In the genomic region with DNA sequence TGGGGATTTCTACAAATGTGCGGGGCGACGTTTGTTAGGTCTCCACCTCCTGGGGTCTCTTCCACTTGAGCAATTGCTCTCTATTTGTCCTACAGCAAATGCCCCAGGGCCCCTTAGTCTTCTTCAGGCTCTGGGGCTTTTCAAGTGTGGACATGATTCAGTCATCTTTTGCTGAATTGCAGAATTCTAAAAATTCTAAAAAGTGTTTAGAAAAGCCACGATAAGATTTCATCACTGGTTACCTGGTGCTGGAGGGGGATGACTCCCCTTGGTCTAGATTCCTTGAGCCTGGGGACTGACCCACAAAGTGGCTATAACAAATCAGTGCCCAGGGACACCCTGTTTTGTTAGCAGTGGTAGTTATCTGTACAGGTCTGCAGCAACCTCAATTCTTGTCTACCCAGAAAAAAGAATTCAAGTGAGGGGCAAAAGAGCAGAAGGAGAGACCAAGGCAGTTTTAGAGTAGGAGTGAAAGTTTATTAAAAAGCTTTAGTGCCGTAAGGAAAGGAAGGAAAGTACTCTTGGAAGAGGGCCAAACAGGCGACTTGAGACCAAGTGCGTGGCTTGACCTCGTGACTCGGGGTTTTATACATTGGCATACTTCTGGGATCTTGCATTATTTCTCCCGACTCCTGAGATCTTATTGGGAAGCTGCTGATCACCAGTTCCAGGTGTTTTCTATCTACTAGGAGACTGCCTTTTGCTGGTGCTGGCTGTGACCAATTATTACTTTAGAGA, we compare ENCODE assay signal across 16 cellular contexts. TPM values are rescaled to one million over a fixed set of nuclear protein-coding genes. Genes with fewer than 3 reads are reported as not detected.
A peak's percentile ranks its signal among the peaks of the same experiment; 100 is the strongest.
DNase-seq lines count a peak whose midpoint lies in the region; ATAC-seq and TF ChIP-seq lines count a peak whose summit lies in the region.
"Had no signal": no experiment of that assay in that cellular context is flagged by ENCODE, and none has a peak within 500 bp of the region (broad histone marks: within the 10 kb centered on the region; RNA-seq: fewer than 3 reads in every experiment).

No MANE protein-coding gene starts in this region.

- H2BK120ac ChIP-seq in trophoblast cell (ENCODE audit: insufficient read depth, low read length, poor library complexity): no peak overlapping the region

- H3K27ac ChIP-seq in trophoblast cell (ENCODE audit: low read depth, low read length) (no peak overlapping the region), endodermal cell (ENCODE audit: low read depth, low read length) (no peak overlapping the region)
- H3K27ac ChIP-seq: BLaER1 treated with 17β-estradiol and CSF1 and Interleukin-3, amounts not matched to agents 10 nM and 100 nM; Peyer's patch had no signal

- H3K9me3 ChIP-seq in Caco-2 (no peaks in the 10 kb centered on the region), trophoblast cell (ENCODE audit: insufficient read depth, low read depth, low read length) (no peaks in the 10 kb centered on the region), endodermal cell (ENCODE audit: control insufficient read depth, low read length) (no peaks in the 10 kb centered on the region)
- H3K9me3 ChIP-seq: BLaER1 treated with 17β-estradiol and CSF1 and Interleukin-3, amounts not matched to agents 10 nM and 100 nM; Peyer's patch; SK-N-SH had no signal

- CTCF ChIA-PET in Caco-2 (lab: Charles Lee): interaction anchor here (2.8 kb wide), 1 partner anchor 20 kb away, joined by 13 read pairs; no protein-coding TSS in a partner anchor

- TF ChIP-seq CTCF in Caco-2 (IDR thresholded peaks at IDR 0.05; ENCODE audit: insufficient read depth in 1 of 2, low read depth in 1 of 2, low read length in 1 of 2, severe bottlenecking in 1 of 2, unreplicated experiment in 1 of 2): no peak
- no peak for TF ChIP-seq CTCF in fibroblast of villous mesenchyme (IDR thresholded peaks at IDR 0.05; ENCODE audit: insufficient read depth, low read depth, low read length)
- no peak for TF ChIP-seq CTCF in endodermal cell (conservative IDR thresholded peaks at IDR 0.05)

- no peaks in the 10 kb centered on the region for H3K79me2 ChIP-seq in trophoblast cell (ENCODE audit: control insufficient read depth, insufficient read depth, low read length, poor library complexity)

- no peak overlapping the region for H3K9ac ChIP-seq in trophoblast cell (ENCODE audit: low read length)
- no peak overlapping the region for H3K9ac ChIP-seq in endodermal cell (ENCODE audit: extremely low read depth, low read length, poor library complexity, severe bottlenecking)
- H3K9ac ChIP-seq: BLaER1 treated with 17β-estradiol and CSF1 and Interleukin-3, amounts not matched to agents 10 nM and 100 nM; SK-N-SH had no signal

- H3K4me1 ChIP-seq in Caco-2 (peaks cover 55% of the 10 kb centered on the region), trophoblast cell (ENCODE audit: control insufficient read depth in 1 of 2, insufficient read depth in 2 of 2, low read length in 2 of 2) (peaks cover 0 to 3% of the 10 kb centered on the region in 2 experiments), endodermal cell (ENCODE audit: control insufficient read depth, insufficient read depth, low read length) (peaks cover 14% of the 10 kb centered on the region)
- H3K4me1 ChIP-seq: Peyer's patch had no signal

- H4K91ac ChIP-seq in trophoblast cell (ENCODE audit: low read depth, low read length): no peak overlapping the region

- no peak overlapping the region for H4K12ac ChIP-seq in trophoblast cell (ENCODE audit: low read depth, low read length)

- no CpG with 5 or more reads among the region's 10 CpGs for WGBS in trophoblast cell (ENCODE audit: extremely low coverage, insufficient coverage, insufficient read length)
- 92 to 95% methylated on average over 7 to 10 of the region's 10 CpGs for WGBS in endodermal cell (ENCODE audit: insufficient coverage in 1 of 2, insufficient read length in 1 of 2), 2 experiments

- no peak overlapping the region for H3K4me3 Mint-ChIP-seq in Caco-2 (ENCODE audit: unreplicated experiment)
- H3K4me3 Mint-ChIP-seq in endodermal cell: no peak overlapping the region
- H3K4me3 Mint-ChIP-seq: IgD-negative memory B cell had no signal

- H3K4me3 ChIP-seq in Caco-2 (ENCODE audit: low read depth, low read length): no peak overlapping the region
- no peak overlapping the region for H3K4me3 ChIP-seq in fibroblast of villous mesenchyme (ENCODE audit: low read depth, low read length)
- H3K4me3 ChIP-seq in trophoblast cell (ENCODE audit: low read depth, low read length): no peak overlapping the region
- no peak overlapping the region for H3K4me3 ChIP-seq in endodermal cell (ENCODE audit: low read length)
- H3K4me3 ChIP-seq: BLaER1 treated with 17β-estradiol and CSF1 and Interleukin-3, amounts not matched to agents 10 nM and 100 nM; Peyer's patch had no signal

- H3K27ac Mint-ChIP-seq in Caco-2 (ENCODE audit: unreplicated experiment) (peak overlapping the region; percentile 89), endodermal cell (no peak overlapping the region)
- H3K27ac Mint-ChIP-seq in activated naive CD4-positive, alpha-beta T cell treated with anti-CD3 and anti-CD28 coated beads, Interleukin-2, amount 50 U/mL, for 72 hours: no peak overlapping the region
- H3K27ac Mint-ChIP-seq: IgD-negative memory B cell had no signal

- H3K4ac ChIP-seq in trophoblast cell (ENCODE audit: low read depth, low read length): no peak overlapping the region

- no peak overlapping the region for H3K14ac ChIP-seq in trophoblast cell (ENCODE audit: low read length)

- intact Hi-C loops in Caco-2 (cut with micrococcal nuclease; ENCODE audit: unreplicated experiment): no loop called here
- intact Hi-C loops in left ventricle myocardium superior (cut with micrococcal nuclease): no loop called here

- no TSS peak for BruUV-seq in Caco-2 (replicated peaks; lab: Mats Ljungman, UMichigan)

- H4K8ac ChIP-seq in trophoblast cell (ENCODE audit: low read depth, low read length): no peak overlapping the region

- no peaks in the 10 kb centered on the region for H3K9me3 Mint-ChIP-seq in Caco-2 (ENCODE audit: unreplicated experiment)
- no peaks in the 10 kb centered on the region for H3K9me3 Mint-ChIP-seq in endodermal cell
- H3K9me3 Mint-ChIP-seq in activated naive CD4-positive, alpha-beta T cell treated with anti-CD3 and anti-CD28 coated beads, Interleukin-2, amount 50 U/mL, for 72 hours: no peaks in the 10 kb centered on the region
- H3K9me3 Mint-ChIP-seq: IgD-negative memory B cell had no signal

- no peaks in the 10 kb centered on the region for H3K79me1 ChIP-seq in trophoblast cell (ENCODE audit: low read length)

- no peak overlapping the region for H2BK5ac ChIP-seq in trophoblast cell (ENCODE audit: low read depth, low read length, poor library complexity)

- H3K18ac ChIP-seq in trophoblast cell (ENCODE audit: low read length): no peak overlapping the region

- H3K27me3 ChIP-seq in Caco-2 (replicated peaks; ENCODE audit: control insufficient read depth, insufficient read depth, low read length): no peaks in the 10 kb centered on the region
- no peaks in the 10 kb centered on the region for H3K27me3 ChIP-seq in trophoblast cell (ENCODE audit: insufficient read depth, low read length)
- no peaks in the 10 kb centered on the region for H3K27me3 ChIP-seq in endodermal cell (ENCODE audit: control insufficient read depth, insufficient read depth, low read length, poor library complexity, severe bottlenecking)
- H3K27me3 ChIP-seq: BLaER1 treated with 17β-estradiol and CSF1 and Interleukin-3, amounts not matched to agents 10 nM and 100 nM; Peyer's patch had no signal

- H2AK5ac ChIP-seq in trophoblast cell (ENCODE audit: low read length): no peak overlapping the region

- no peak overlapping the region for H3K4me2 ChIP-seq in trophoblast cell (ENCODE audit: low read length)
- H3K4me2 ChIP-seq: BLaER1 treated with 17β-estradiol and CSF1 and Interleukin-3, amounts not matched to agents 10 nM and 100 nM; SK-N-SH had no signal

- no peak overlapping the region for H2AFZ ChIP-seq in trophoblast cell (ENCODE audit: insufficient read depth, low read length, poor library complexity)

- no peaks in the 10 kb centered on the region for H3K36me3 ChIP-seq in Caco-2 (ENCODE audit: control insufficient read depth, insufficient read depth, low read length)
- H3K36me3 ChIP-seq in trophoblast cell (ENCODE audit: control insufficient read depth in 1 of 2, insufficient read depth in 2 of 2, low read length in 2 of 2): no peaks in the 10 kb centered on the region
- H3K36me3 ChIP-seq in endodermal cell (ENCODE audit: control insufficient read depth, insufficient read depth, low read length): no peaks in the 10 kb centered on the region
- H3K36me3 ChIP-seq: BLaER1 treated with 17β-estradiol and CSF1 and Interleukin-3, amounts not matched to agents 10 nM and 100 nM; Peyer's patch had no signal

- H3K23ac ChIP-seq in trophoblast cell (ENCODE audit: low read length): no peak overlapping the region

- no peaks in the 10 kb centered on the region for H3K27me3 Mint-ChIP-seq in Caco-2 (ENCODE audit: insufficient read depth, unreplicated experiment)
- H3K27me3 Mint-ChIP-seq in endodermal cell (ENCODE audit: insufficient read depth): peaks cover 5% of the 10 kb centered on the region

- no peak overlapping the region for H2BK12ac ChIP-seq in trophoblast cell (ENCODE audit: low read length)

- H3K36me3 Mint-ChIP-seq in Caco-2 (ENCODE audit: insufficient read depth, unreplicated experiment) (peaks cover 5% of the 10 kb centered on the region), endodermal cell (ENCODE audit: low read depth) (no peaks in the 10 kb centered on the region)
- H3K36me3 Mint-ChIP-seq in activated naive CD4-positive, alpha-beta T cell treated with anti-CD3 and anti-CD28 coated beads, Interleukin-2, amount 50 U/mL, for 72 hours: no peaks in the 10 kb centered on the region

- POLR2A ChIA-PET in Caco-2 (lab: Charles Lee): no interaction called here

- DNase-seq in Caco-2: no peak
- peak; percentile 37 for DNase-seq in M059J (ENCODE audit: low read depth)
- peak; percentile 51 for DNase-seq in fibroblast of villous mesenchyme (ENCODE audit: low read depth)
- DNase-seq in trophoblast cell: peak; percentile 10 to 62
- no peak for DNase-seq in endodermal cell
- no peak for DNase-seq in DMS 273 (lab: John Stamatoyannopoulos, UW; ENCODE audit: unreplicated experiment)
- no peak for DNase-seq in left ventricle myocardium superior
- DNase-seq in activated naive CD4-positive, alpha-beta T cell treated with anti-CD3 and anti-CD28 coated beads, Interleukin-2, amount 50 U/mL, for 72 hours (ENCODE audit: low spot score in 2 of 2): no peak
- DNase-seq: NCI-H1417 treated with DMSO at 0.1 percent for 48 hours, NCI-H524, SK-N-SH had no signal

- peaks cover 35% of the 10 kb centered on the region for H3K4me1 Mint-ChIP-seq in Caco-2 (ENCODE audit: low read depth, unreplicated experiment)
- H3K4me1 Mint-ChIP-seq in endodermal cell: peaks cover 30% of the 10 kb centered on the region
- H3K4me1 Mint-ChIP-seq: IgD-negative memory B cell had no signal

- no peak for ATAC-seq in left ventricle myocardium superior
- ATAC-seq in activated naive CD4-positive, alpha-beta T cell treated with anti-CD3 and anti-CD28 coated beads, Interleukin-2, amount 50 U/mL, for 72 hours: no peak

RNA-seq across cellular contexts. Expression of a gene that starts 25.2 kb away (rescaled TPM):
- not detected in 2 replicates for total RNA-seq in Caco-2 (2022)
- total RNA-seq in M059J (2014; rRNA removed; shearing (Covaris generic)): 1.6 and 1.9 TPM in 2 replicates
- not detected in 2 replicates for total RNA-seq in fibroblast of villous mesenchyme
- 0.03 TPM in 1 of 2 replicates, not detected in the other for polyA plus RNA-seq in trophoblast cell (2013)
- under 1 TPM in 1 of 2 donors, not detected in 1; 0.20 TPM for total RNA-seq in endodermal cell
- not detected for polyA plus RNA-seq in endodermal cell (2013, experiment 1 of 2)
- polyA plus RNA-seq in endodermal cell (2013, experiment 2 of 2): not detected
- total RNA-seq in left ventricle myocardium superior: not detected
- not detected for total RNA-seq in activated naive CD4-positive, alpha-beta T cell treated with anti-CD3 and anti-CD28 coated beads, Interleukin-2, amount 50 U/mL, for 72 hours
- total RNA-seq: H7, HT1080, Peyer's patch had no signal
- polyA plus RNA-seq: IgD-negative memory B cell, SK-N-SH had no signal

RNA-seq across cellular contexts. Expression of a gene that starts 42.8 kb away (rescaled TPM):
- total RNA-seq in Caco-2 (2022) (not detected in 2 replicates), fibroblast of villous mesenchyme (not detected in 2 replicates), endodermal cell (not detected), left ventricle myocardium superior (not detected)
- total RNA-seq in M059J (2014; rRNA removed; shearing (Covaris generic)): not detected in 2 replicates
- polyA plus RNA-seq in trophoblast cell (2013): not detected in 2 replicates
- not detected for polyA plus RNA-seq in endodermal cell (2013, experiment 1 of 2)
- polyA plus RNA-seq in endodermal cell (2013, experiment 2 of 2): not detected
- not detected for total RNA-seq in activated naive CD4-positive, alpha-beta T cell treated with anti-CD3 and anti-CD28 coated beads, Interleukin-2, amount 50 U/mL, for 72 hours
- total RNA-seq: H7, HT1080, Peyer's patch had no signal
- polyA plus RNA-seq: IgD-negative memory B cell, SK-N-SH had no signal

Comparison
In these comparisons a context has a peak if more than half of its experiments do, and no peak if none do; other contexts are left out.
1. DNase-seq: peak in M059J (single experiment), fibroblast of villous mesenchyme (single experiment) and trophoblast cell (2 of 2); none in Caco-2 (0 of 2), endodermal cell (single experiment), DMS 273 (single experiment), left ventricle myocardium superior (single experiment) and activated naive CD4-positive, alpha-beta T cell treated with anti-CD3 and anti-CD28 coated beads, Interleukin-2, amount 50 U/mL, for 72 hours (0 of 2).